In genomic region chr7:139730746-139731612, GRCh38 we compare ENCODE assay signal across 7 cellular contexts. TPM values are rescaled to one million over a fixed set of nuclear protein-coding genes. Genes with fewer than 3 reads are reported as not detected.
A peak's percentile ranks its signal among the peaks of the same experiment; 100 is the strongest.
DNase-seq lines count a peak whose midpoint lies in the region; ATAC-seq and TF ChIP-seq lines count a peak whose summit lies in the region.

No MANE protein-coding gene starts in this region.

- no peak for TF ChIP-seq CTCF in fibroblast of villous mesenchyme (IDR thresholded peaks at IDR 0.05; ENCODE audit: insufficient read depth, low read depth, low read length)

- peaks cover 23% of the 10 kb centered on the region for H3K36me3 Mint-ChIP-seq in T-cell
- peaks cover 30% of the 10 kb centered on the region for H3K36me3 Mint-ChIP-seq in stimulated activated memory B cell treated with anti-CD40 and anti-IgM and Interleukin-4, amounts not matched to agents 10 μg/mL and 1 μg/mL and 100 μg/mL, for 72 hours

- POLR2A ChIA-PET in T-cell (lab: Charles Lee) = interaction anchor here in 1 of 2 donors (0.6 kb wide), 1 partner anchor 12 kb away, joined by 4 read pairs; no protein-coding TSS in a partner anchor

- peak; percentile 80 for ATAC-seq in GM19397 (IDR thresholded peaks at IDR 0.05; ENCODE audit: unreplicated experiment)
- ATAC-seq in HG03108 (IDR thresholded peaks at IDR 0.05; ENCODE audit: unreplicated experiment) = peak; percentile 64
- peak; percentile 61 to 98 (median 78) for ATAC-seq in T-cell (replicated peaks in 1 of 4)
- ATAC-seq in stimulated activated memory B cell treated with anti-CD40 and anti-IgM and Interleukin-4, amounts not matched to agents 10 μg/mL and 1 μg/mL and 100 μg/mL, for 72 hours = peak; percentile 97

- peak overlapping the region; percentile 33 to 53 for H3K27ac Mint-ChIP-seq in T-cell
- peak overlapping the region; percentile 75 for H3K27ac Mint-ChIP-seq in stimulated activated memory B cell treated with anti-CD40 and anti-IgM and Interleukin-4, amounts not matched to agents 10 μg/mL and 1 μg/mL and 100 μg/mL, for 72 hours

- peaks cover 70 to 74% (median 73%) of the 10 kb centered on the region in 3 donors for H3K4me1 Mint-ChIP-seq in T-cell
- peaks cover 70% of the 10 kb centered on the region for H3K4me1 Mint-ChIP-seq in stimulated activated memory B cell treated with anti-CD40 and anti-IgM and Interleukin-4, amounts not matched to agents 10 μg/mL and 1 μg/mL and 100 μg/mL, for 72 hours

- peak overlapping the region in 1 of 3 donors; percentile 75 for H3K4me3 Mint-ChIP-seq in T-cell
- H3K4me3 Mint-ChIP-seq in stimulated activated memory B cell treated with anti-CD40 and anti-IgM and Interleukin-4, amounts not matched to agents 10 μg/mL and 1 μg/mL and 100 μg/mL, for 72 hours = peak overlapping the region; percentile 70

- DNase-seq in T-cell (peak in 30 of 34 experiments; percentile 24 to 85 (median 53)), fibroblast of villous mesenchyme (ENCODE audit: low read depth) (peak; percentile 64), HuH-7.5 (ENCODE audit: low spot score) (no peak), ecto neural progenitor cell (ENCODE audit: low spot score) (no peak)

- H3K27me3 Mint-ChIP-seq in T-cell = no peaks in the 10 kb centered on the region
- no peaks in the 10 kb centered on the region for H3K27me3 Mint-ChIP-seq in stimulated activated memory B cell treated with anti-CD40 and anti-IgM and Interleukin-4, amounts not matched to agents 10 μg/mL and 1 μg/mL and 100 μg/mL, for 72 hours

- no peaks in the 10 kb centered on the region for H3K9me3 Mint-ChIP-seq in T-cell
- H3K9me3 Mint-ChIP-seq in stimulated activated memory B cell treated with anti-CD40 and anti-IgM and Interleukin-4, amounts not matched to agents 10 μg/mL and 1 μg/mL and 100 μg/mL, for 72 hours = no peaks in the 10 kb centered on the region

- H3K4me3 ChIP-seq in fibroblast of villous mesenchyme (ENCODE audit: low read depth, low read length) = no peak overlapping the region

- CTCF ChIA-PET in T-cell (lab: Charles Lee) = interaction anchor here in 1 of 2 donors (0.6 kb wide), 1 partner anchor 910 kb away, joined by 3 read pairs; the partner anchor contains the start of gene DENND2A

RNA-seq across cellular contexts. Expression of gene HIPK2, which starts 46.8 kb away (rescaled TPM):
- 10 to 100 TPM; 32.7 to 34.5 (median 33.5) TPM for total RNA-seq in T-cell
- 7.1 and 7.3 TPM in 2 replicates for total RNA-seq in fibroblast of villous mesenchyme

Comparison
In these comparisons a context has a peak if more than half of its experiments do, and no peak if none do; other contexts are left out.
1. DNase-seq: peak in T-cell (30 of 34) and fibroblast of villous mesenchyme (single experiment); none in HuH-7.5 (single experiment) and ecto neural progenitor cell (single experiment).
2. Peak in every context shown above with its lines, with median percentiles within 50 percentile points of each other: ATAC-seq.